ENCODE assay signal across 21 cellular contexts in the genomic region with DNA sequence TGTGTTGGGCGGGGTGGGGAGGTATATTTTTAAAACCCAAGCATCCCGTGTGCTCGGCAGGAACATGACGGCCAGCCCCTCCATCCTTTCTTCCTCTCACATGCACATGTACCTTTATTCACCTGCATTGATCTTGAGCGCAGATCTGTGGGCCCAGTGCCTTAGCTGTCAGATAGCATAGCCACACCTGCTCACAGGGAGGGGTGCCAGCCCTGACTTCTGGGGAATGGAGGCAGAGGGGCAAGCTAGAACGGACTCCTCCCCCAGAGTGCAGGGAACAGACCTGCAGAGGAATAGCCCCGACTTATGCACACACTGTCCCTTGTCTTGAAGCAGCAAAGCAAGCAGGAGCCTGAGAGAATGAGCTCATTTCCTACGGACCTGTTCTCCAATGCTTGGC.
"Had no signal": no experiment of that assay in that cellular context is flagged by ENCODE, and none has a peak within 500 bp of the region (broad histone marks: within the 10 kb centered on the region; RNA-seq: fewer than 3 reads in every experiment).

No MANE protein-coding gene starts in this region.

- DNase-seq: cortex of kidney; foreskin fibroblast; gastrocnemius medialis; head of caudate nucleus; natural killer cell; right lobe of liver; stimulated activated CD4-positive, alpha-beta T cell treated with anti-CD3 and anti-CD28 coated beads, Interleukin-15, amount 100 ng/mL, for 24 hours; stimulated activated CD4-positive, alpha-beta T cell treated with anti-CD3 and anti-CD28 coated beads, Interleukin-2, amount 100 ng/mL, for 48 hours; stimulated activated CD8-positive, alpha-beta memory T cell treated with anti-CD3 and anti-CD28 coated beads, Interleukin-4, amount 100 ng/mL, for 48 hours; stimulated activated naive CD4-positive, alpha-beta T cell; stimulated activated naive CD8-positive, alpha-beta T cell treated with anti-CD3 and anti-CD28 coated beads, Interleukin-15, amount 100 ng/mL, for 72 hours; thyroid gland had no signal

- H3K4me3 Mint-ChIP-seq: memory B cell; natural killer cell; neural crest cell; stimulated activated naive CD8-positive, alpha-beta T cell treated with anti-CD3 and anti-CD28 coated beads, Interleukin-15, amount 100 ng/mL, for 72 hours; type B pancreatic cell had no signal

- H3K27ac ChIP-seq: epithelial cell of prostate, gastrocnemius medialis, parathyroid adenoma, right lobe of liver, thyroid gland had no signal

- H3K9me3 Mint-ChIP-seq: memory B cell; natural killer cell; neural crest cell; stimulated activated naive CD8-positive, alpha-beta T cell treated with anti-CD3 and anti-CD28 coated beads, Interleukin-15, amount 100 ng/mL, for 72 hours; type B pancreatic cell had no signal

- H3K27me3 Mint-ChIP-seq: progenitor cell of endocrine pancreas; stimulated activated naive CD8-positive, alpha-beta T cell treated with anti-CD3 and anti-CD28 coated beads, Interleukin-15, amount 100 ng/mL, for 72 hours; type B pancreatic cell had no signal

- H2AFZ ChIP-seq: parathyroid adenoma had no signal

- H3K4me1 Mint-ChIP-seq: stimulated activated naive CD8-positive, alpha-beta T cell treated with anti-CD3 and anti-CD28 coated beads, Interleukin-15, amount 100 ng/mL, for 72 hours had no signal

- H3K4me1 ChIP-seq: gastrocnemius medialis, parathyroid adenoma, right lobe of liver had no signal

- H3K27me3 ChIP-seq: gastrocnemius medialis, right lobe of liver, thyroid gland had no signal

- H3K79me2 ChIP-seq: parathyroid adenoma had no signal

- H3K4me3 ChIP-seq: gastrocnemius medialis, lung, right lobe of liver, thyroid gland had no signal

- ATAC-seq: esophagus mucosa; gastrocnemius medialis; left lobe of liver; natural killer cell; right lobe of liver; stimulated activated naive CD8-positive, alpha-beta T cell treated with anti-CD3 and anti-CD28 coated beads, Interleukin-15, amount 100 ng/mL, for 72 hours had no signal

- H3K9me3 ChIP-seq: gastrocnemius medialis, right lobe of liver, thyroid gland had no signal

- H3K9ac ChIP-seq: parathyroid adenoma had no signal

- H3K36me3 Mint-ChIP-seq: natural killer cell had no signal

- H3K27ac Mint-ChIP-seq: memory B cell; stimulated activated naive CD8-positive, alpha-beta T cell treated with anti-CD3 and anti-CD28 coated beads, Interleukin-15, amount 100 ng/mL, for 72 hours; type B pancreatic cell had no signal
